ENCODE assay signal across 17 cellular contexts in the genomic region with DNA sequence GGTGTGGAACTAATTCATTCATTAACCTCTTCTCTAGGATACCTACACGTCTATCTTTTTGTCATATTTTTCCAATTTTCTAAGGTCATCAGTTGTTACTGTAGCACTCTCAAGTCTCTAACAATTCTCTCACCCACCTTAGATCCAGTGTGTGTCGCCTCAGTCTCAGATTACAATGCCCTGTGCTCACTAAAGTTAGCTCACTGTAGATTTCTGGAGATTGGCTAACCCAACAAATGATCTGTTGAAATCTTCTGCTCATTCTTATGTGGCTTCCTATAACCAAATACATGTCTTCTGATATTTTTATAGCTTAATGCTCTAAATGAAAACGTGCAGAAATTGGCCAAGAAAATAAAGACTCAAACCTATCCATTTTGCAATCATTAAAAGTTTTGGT.
DNase-seq lines count a peak whose midpoint lies in the region; ATAC-seq and TF ChIP-seq lines count a peak whose summit lies in the region.
"Had no signal": no experiment of that assay in that cellular context is flagged by ENCODE, and none has a peak within 500 bp of the region (broad histone marks: within the 10 kb centered on the region; RNA-seq: fewer than 3 reads in every experiment).

No MANE protein-coding gene starts in this region.

- no peak overlapping the region for H3K4me3 Mint-ChIP-seq in naive thymus-derived CD8-positive, alpha-beta T cell
- H3K4me3 Mint-ChIP-seq: CD14-positive monocyte had no signal

- dilution Hi-C loops in mammary epithelial cell (cut with HindIII; ENCODE audit: low sequenced_read_pairs): no loop called here

- H4K8ac ChIP-seq in mesendoderm (ENCODE audit: low read depth, low read length): no peak overlapping the region

- H2BK15ac ChIP-seq in mesendoderm (replicated peaks; ENCODE audit: low read depth): no peak overlapping the region

- intact Hi-C loops in heart left ventricle (cut with DNase I): loop anchor here in 1 of 10 donors (10.0 kb wide), 1 partner anchor 145 kb away; a partner anchor contains a TSS
- intact Hi-C loops in mammary epithelial cell (cut with micrococcal nuclease): loop anchor here (2.0 to 5.0 kb wide), 2 partner anchors 103 to 848 kb away; no protein-coding TSS in a partner anchor
- intact Hi-C loops in lower leg skin (cut with DNase I; ENCODE audit: low total_unique reads): no loop called here

- peaks cover 0 to 37% (median 18%) of the 10 kb centered on the region in 3 donors for H3K36me3 Mint-ChIP-seq in naive thymus-derived CD8-positive, alpha-beta T cell

- H3K9ac ChIP-seq in mammary epithelial cell (ENCODE audit: insufficient read depth, low read length): no peak overlapping the region
- no peak overlapping the region for H3K9ac ChIP-seq in mesendoderm (ENCODE audit: low read length)

- H3K23ac ChIP-seq in mesendoderm (ENCODE audit: low read length): no peak overlapping the region

- TF ChIP-seq CTCF in cardiac muscle cell (IDR thresholded peaks at IDR 0.05; ENCODE audit: low read depth, low read length) (no peak), heart left ventricle (IDR thresholded peaks at IDR 0.05) (no peak), mammary epithelial cell (conservative IDR thresholded peaks at IDR 0.05 in 1 of 2, IDR thresholded peaks at IDR 0.05 in 1 of 2; ENCODE audit: extremely low read depth in 1 of 2, insufficient read depth in 1 of 2, low read depth in 1 of 2, low read length in 2 of 2) (no peak), GM13976 (IDR thresholded peaks at IDR 0.05; ENCODE audit: borderline replicate concordance, control extremely low read depth, extremely low read depth, insufficient read depth, missing control alignments) (no peak), lower leg skin (IDR thresholded peaks at IDR 0.05) (no peak)

- H3K27ac ChIP-seq in cardiac muscle cell: peak overlapping the region; percentile 72
- H3K27ac ChIP-seq in heart left ventricle: no peak overlapping the region
- no peak overlapping the region for H3K27ac ChIP-seq in mammary epithelial cell (ENCODE audit: insufficient read depth, low read depth, low read length)
- no peak overlapping the region for H3K27ac ChIP-seq in mesendoderm (ENCODE audit: low read depth, low read length)
- H3K27ac ChIP-seq: PC-9, SJSA1 had no signal

- no peaks in the 10 kb centered on the region for H3K27me3 Mint-ChIP-seq in naive thymus-derived CD8-positive, alpha-beta T cell

- no TSS peak for BruUV-seq in mammary epithelial cell (replicated peaks; lab: Mats Ljungman, UMichigan)

- in situ Hi-C loops in mammary epithelial cell (cut with MboI; ENCODE audit: low sequenced_read_pairs in 2 of 2) (no loop called here), GM13976 (cut with MboI; ENCODE audit: low sequenced_read_pairs, unreplicated experiment) (no loop called here)

- no peaks in the 10 kb centered on the region for H3K36me3 ChIP-seq in cardiac muscle cell
- H3K36me3 ChIP-seq in heart left ventricle: peaks cover 0 to 84% (median 56%) of the 10 kb centered on the region in 9 donors
- peaks cover 9% of the 10 kb centered on the region for H3K36me3 ChIP-seq in mammary epithelial cell (ENCODE audit: insufficient read depth, low read length)
- peaks cover 5% of the 10 kb centered on the region for H3K36me3 ChIP-seq in mesendoderm (ENCODE audit: control insufficient read depth, insufficient read depth, low read length)

- H3K18ac ChIP-seq in mesendoderm (ENCODE audit: low read length): no peak overlapping the region

- CTCF ChIA-PET in mammary epithelial cell (lab: Charles Lee; ENCODE audit: low non-redundant PET): no interaction called here

- no peak overlapping the region for H2AFZ ChIP-seq in mammary epithelial cell (ENCODE audit: low read depth, low read length)
- H2AFZ ChIP-seq: PC-9 had no signal

- ATAC-seq in heart left ventricle: no peak
- ATAC-seq in naive thymus-derived CD8-positive, alpha-beta T cell: no peak

- no peaks in the 10 kb centered on the region for H3K9me3 Mint-ChIP-seq in naive thymus-derived CD8-positive, alpha-beta T cell
- H3K9me3 Mint-ChIP-seq: CD14-positive monocyte had no signal

- no peak overlapping the region for H3K4me3 ChIP-seq in cardiac muscle cell
- no peak overlapping the region for H3K4me3 ChIP-seq in heart left ventricle
- H3K4me3 ChIP-seq in mammary epithelial cell (replicated peaks in 1 of 3; ENCODE audit: insufficient read depth in 1 of 3, low read depth in 2 of 3, low read length in 3 of 3): no peak overlapping the region
- no peak overlapping the region for H3K4me3 ChIP-seq in mesendoderm (ENCODE audit: low read length)
- no peak overlapping the region for H3K4me3 ChIP-seq in lower leg skin (ENCODE audit: low read depth, poor library complexity, severe bottlenecking)
- H3K4me3 ChIP-seq: PC-9, SJSA1 had no signal

- no peak overlapping the region for H2BK120ac ChIP-seq in mesendoderm (ENCODE audit: low read depth, low read length)

- no peak overlapping the region for H3K4me2 ChIP-seq in mammary epithelial cell (ENCODE audit: insufficient read depth, low read depth, low read length)
- no peak overlapping the region for H3K4me2 ChIP-seq in mesendoderm (ENCODE audit: low read length)
- H3K4me2 ChIP-seq: PC-9 had no signal

- WGBS in heart left ventricle, 4 donors: 85 to 88% (median 86%) methylated on average over 3 of the region's 3 CpGs
- WGBS in mammary epithelial cell (ENCODE audit: low coverage, missing lambda C conversion rate): 96% methylated on average over 3 of the region's 3 CpGs
- WGBS in mesendoderm (ENCODE audit: extremely low coverage, insufficient coverage, low lambda C conversion rate): no CpG with 5 or more reads among the region's 3 CpGs
- 63 to 69% methylated on average over 3 of the region's 3 CpGs for WGBS in lower leg skin, 2 donors

- H3K4me1 Mint-ChIP-seq in naive thymus-derived CD8-positive, alpha-beta T cell: no peaks in the 10 kb centered on the region
- H3K4me1 Mint-ChIP-seq: CD14-positive monocyte had no signal

- DNase-seq in cardiac muscle cell (ENCODE audit: low read depth in 1 of 2, low spot score in 1 of 2): peak in 1 of 2 donors; percentile 5
- DNase-seq in heart left ventricle: no peak
- DNase-seq in mammary epithelial cell: peak; percentile 17
- peak; percentile 75 for DNase-seq in mesendoderm
- no peak for DNase-seq in GM13976 (ENCODE audit: low spot score)
- DNase-seq in lower leg skin (ENCODE audit: low spot score in 2 of 2): no peak
- DNase-seq in naive thymus-derived CD8-positive, alpha-beta T cell: no peak
- DNase-seq: AML-193, H7, KG1, NCI-H1436, NCI-H2081 treated with DMSO at 0.1 percent for 48 hours, NCI-H446 treated with DMSO at 0.1 percent for 48 hours, NCI-H748 treated with DMSO at 0.1 percent for 48 hours had no signal

- H3K79me2 ChIP-seq in mammary epithelial cell (ENCODE audit: insufficient read depth, low read length): no peaks in the 10 kb centered on the region
- H3K79me2 ChIP-seq in mesendoderm (ENCODE audit: control insufficient read depth, insufficient read depth, low read length): no peaks in the 10 kb centered on the region

- no peak overlapping the region for H3K56ac ChIP-seq in mesendoderm (ENCODE audit: low read length)

- POLR2A ChIA-PET in naive thymus-derived CD8-positive, alpha-beta T cell (lab: Charles Lee): no interaction called here

- H3K27me3 ChIP-seq in cardiac muscle cell (no peaks in the 10 kb centered on the region), heart left ventricle (no peaks in the 10 kb centered on the region), mammary epithelial cell (ENCODE audit: insufficient read depth, low read length) (no peaks in the 10 kb centered on the region), mesendoderm (ENCODE audit: insufficient read depth, low read length, poor library complexity) (no peaks in the 10 kb centered on the region)
- H3K27me3 ChIP-seq: SJSA1 had no signal

- no peaks in the 10 kb centered on the region for H3K9me3 ChIP-seq in cardiac muscle cell (ENCODE audit: low read depth)
- H3K9me3 ChIP-seq in heart left ventricle: no peaks in the 10 kb centered on the region
- no peaks in the 10 kb centered on the region for H3K9me3 ChIP-seq in mammary epithelial cell (replicated peaks; ENCODE audit: insufficient read depth, low read length)
- H3K9me3 ChIP-seq: SJSA1 had no signal

- no peaks in the 10 kb centered on the region for H3K79me1 ChIP-seq in mesendoderm (ENCODE audit: low read length)

- H3K4ac ChIP-seq in mesendoderm (ENCODE audit: low read depth, low read length): no peak overlapping the region

- no peak overlapping the region for H2BK5ac ChIP-seq in mesendoderm (ENCODE audit: low read length)

- H3K27ac Mint-ChIP-seq in naive thymus-derived CD8-positive, alpha-beta T cell: no peak overlapping the region

- no peak overlapping the region for H4K5ac ChIP-seq in mesendoderm (ENCODE audit: low read length)

- TF ChIP-seq POLR2A in heart left ventricle (IDR thresholded peaks at IDR 0.05): no peak
- TF ChIP-seq POLR2A in lower leg skin (IDR thresholded peaks at IDR 0.05): no peak

- H3K4me1 ChIP-seq in cardiac muscle cell (ENCODE audit: low read depth) (peaks cover 33% of the 10 kb centered on the region), heart left ventricle (no peaks in the 10 kb centered on the region), mammary epithelial cell (ENCODE audit: insufficient read depth, low read length) (peaks cover 15% of the 10 kb centered on the region), mesendoderm (ENCODE audit: control insufficient read depth, low read depth, low read length) (peaks cover 5% of the 10 kb centered on the region)
- H3K4me1 ChIP-seq: SJSA1 had no signal

- H2AK5ac ChIP-seq in mesendoderm (ENCODE audit: low read length): no peak overlapping the region

- H4K20me1 ChIP-seq in mammary epithelial cell (ENCODE audit: insufficient read depth, low read length): no peaks in the 10 kb centered on the region

Comparison
In these comparisons a context has a peak if more than half of its experiments do, and no peak if none do; other contexts are left out.
1. DNase-seq: peak in mammary epithelial cell (single experiment) and mesendoderm (single experiment); none in heart left ventricle (0 of 5), GM13976 (single experiment), lower leg skin (0 of 2) and naive thymus-derived CD8-positive, alpha-beta T cell (0 of 10).